ENCODE assay signal across 20 cellular contexts in the genomic region with DNA sequence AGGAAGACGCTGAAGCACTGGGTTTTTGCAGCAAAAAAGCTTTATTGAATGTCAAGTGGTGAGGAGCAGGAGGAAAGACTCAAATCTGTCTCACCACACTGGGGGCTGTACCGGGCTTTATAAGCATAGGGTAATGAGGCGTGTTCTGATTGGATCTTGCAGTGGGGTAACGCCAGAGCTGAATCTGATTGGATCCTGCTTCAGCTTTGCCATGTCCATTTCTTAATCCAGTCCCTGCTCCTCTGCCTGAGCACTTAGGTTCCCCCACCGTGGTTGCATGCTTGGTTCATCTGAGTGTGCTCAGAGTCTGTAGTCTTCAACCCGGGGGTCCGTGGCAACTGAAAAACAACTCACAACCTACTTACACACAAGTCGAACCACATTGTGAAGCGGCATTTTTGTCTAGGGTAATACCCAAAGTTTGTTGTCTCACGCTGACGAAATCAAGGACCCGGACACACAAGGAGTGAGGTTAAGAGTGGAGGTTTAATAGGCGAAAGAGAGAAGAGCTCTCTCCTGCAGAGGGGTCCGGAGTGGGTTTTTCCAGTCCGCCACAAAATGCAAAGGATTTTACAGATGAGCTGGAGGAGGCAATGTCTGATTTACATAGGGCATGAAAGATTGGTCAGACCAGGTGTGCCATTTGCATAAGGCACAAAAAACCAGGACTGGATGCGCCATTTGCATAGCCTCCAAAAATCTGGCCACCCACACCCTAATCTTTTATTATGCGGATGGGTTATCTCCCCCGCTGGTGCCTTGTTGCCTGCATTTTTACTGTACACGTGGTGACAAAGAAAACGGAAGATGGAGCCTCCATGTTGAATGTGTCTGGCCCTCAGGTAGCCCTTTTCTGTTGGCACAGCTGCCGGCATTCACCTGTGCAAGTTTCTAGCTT.
"Had no signal": no experiment of that assay in that cellular context is flagged by ENCODE, and none has a peak within 500 bp of the region (broad histone marks: within the 10 kb centered on the region; RNA-seq: fewer than 3 reads in every experiment).

No MANE protein-coding gene starts in this region.

- H3K27ac Mint-ChIP-seq: activated CD4-positive, alpha-beta T cell treated with anti-CD3 and anti-CD28 coated beads for 36 hours; activated naive CD8-positive, alpha-beta T cell treated with anti-CD3 and anti-CD28 coated beads for 36 hours; activated T-helper 1 cell treated with anti-CD3 and anti-CD28 coated beads, Interleukin-12 subunit alpha, Interleukin-12 subunit beta, Interleukin-2, Interleukin-4 antibody, amounts not matched to agents 30 ng/mL and 10 ng/mL and 1 ng/mL, durations not matched to agents 14 hours and 24 hours and 36 hours; naive B cell; stimulated activated memory B cell treated with anti-CD40 and anti-IgM and Interleukin-4, amounts not matched to agents 10 μg/mL and 1 μg/mL and 100 μg/mL, for 72 hours; T-helper 1 cell treated with Interleukin-12 subunit alpha and Interleukin-12 subunit beta and Interleukin-4 antibody, amounts not matched to agents 30 μg/mL and 1 μg/mL, for 36 hours had no signal

- H3K27ac ChIP-seq: body of pancreas, colonic mucosa, esophagus muscularis mucosa, neutrophil, transverse colon, vagina, WERI-Rb-1 had no signal

- H3K27me3 Mint-ChIP-seq: activated CD4-positive, alpha-beta T cell treated with anti-CD3 and anti-CD28 coated beads for 36 hours; activated naive CD8-positive, alpha-beta T cell treated with anti-CD3 and anti-CD28 coated beads for 36 hours had no signal

- H3K36me3 ChIP-seq: colonic mucosa, esophagus muscularis mucosa, neutrophil, transverse colon, vagina, WERI-Rb-1 had no signal

- H3K36me3 Mint-ChIP-seq: activated naive CD8-positive, alpha-beta T cell treated with anti-CD3 and anti-CD28 coated beads for 36 hours; naive B cell; stimulated activated memory B cell treated with anti-CD40 and anti-IgM and Interleukin-4, amounts not matched to agents 10 μg/mL and 1 μg/mL and 100 μg/mL, for 72 hours had no signal

- H3K4me3 ChIP-seq: body of pancreas, colonic mucosa, esophagus muscularis mucosa, transverse colon, vagina had no signal

- H3K9me3 ChIP-seq: body of pancreas, colonic mucosa, esophagus muscularis mucosa, neutrophil, transverse colon, vagina had no signal

- H3K4me1 Mint-ChIP-seq: activated CD4-positive, alpha-beta T cell treated with anti-CD3 and anti-CD28 coated beads for 36 hours; activated naive CD8-positive, alpha-beta T cell treated with anti-CD3 and anti-CD28 coated beads for 36 hours had no signal

- H3K9me3 Mint-ChIP-seq: activated naive CD8-positive, alpha-beta T cell treated with anti-CD3 and anti-CD28 coated beads for 36 hours; activated T-helper 1 cell treated with anti-CD3 and anti-CD28 coated beads, Interleukin-12 subunit alpha, Interleukin-12 subunit beta, Interleukin-2, Interleukin-4 antibody, amounts not matched to agents 30 ng/mL and 10 ng/mL and 1 ng/mL, durations not matched to agents 14 hours and 24 hours and 36 hours; stimulated activated memory B cell treated with anti-CD40 and anti-IgM and Interleukin-4, amounts not matched to agents 10 μg/mL and 1 μg/mL and 100 μg/mL, for 72 hours; T-helper 1 cell treated with Interleukin-12 subunit alpha and Interleukin-12 subunit beta and Interleukin-4 antibody, amounts not matched to agents 30 μg/mL and 1 μg/mL, for 36 hours had no signal

- H3K4me1 ChIP-seq: body of pancreas, colonic mucosa, esophagus muscularis mucosa, transverse colon, vagina had no signal

- ATAC-seq: activated CD4-positive, alpha-beta T cell treated with anti-CD3 and anti-CD28 coated beads for 36 hours; body of pancreas; left colon; stimulated activated memory B cell treated with anti-CD40 and anti-IgM and Interleukin-4, amounts not matched to agents 10 μg/mL and 1 μg/mL and 100 μg/mL, for 72 hours had no signal

- DNase-seq: activated CD4-positive, alpha-beta T cell treated with anti-CD3 and anti-CD28 coated beads for 36 hours; activated CD8-positive, alpha-beta memory T cell treated with anti-CD3 and anti-CD28 coated beads, Interleukin-2, amount 50 U/mL, for 48 hours; activated naive CD8-positive, alpha-beta T cell treated with anti-CD3 and anti-CD28 coated beads for 36 hours; amygdala; body of pancreas; central memory CD4-positive, alpha-beta T cell; colonic mucosa; effector CD4-positive, alpha-beta T cell; hippocampal formation; left colon; naive B cell; stimulated activated CD4-positive, alpha-beta T cell treated with anti-CD3 and anti-CD28 coated beads, Interleukin-2, amount 100 ng/mL, for 48 hours; transverse colon; WERI-Rb-1 had no signal

- H3K27me3 ChIP-seq: body of pancreas, colonic mucosa, esophagus muscularis mucosa, neutrophil, transverse colon, vagina had no signal

- H3K4me3 Mint-ChIP-seq: activated CD4-positive, alpha-beta T cell treated with anti-CD3 and anti-CD28 coated beads for 36 hours; activated naive CD8-positive, alpha-beta T cell treated with anti-CD3 and anti-CD28 coated beads for 36 hours; activated T-helper 1 cell treated with anti-CD3 and anti-CD28 coated beads, Interleukin-12 subunit alpha, Interleukin-12 subunit beta, Interleukin-2, Interleukin-4 antibody, amounts not matched to agents 30 ng/mL and 10 ng/mL and 1 ng/mL, durations not matched to agents 14 hours and 24 hours and 36 hours; naive B cell; stimulated activated memory B cell treated with anti-CD40 and anti-IgM and Interleukin-4, amounts not matched to agents 10 μg/mL and 1 μg/mL and 100 μg/mL, for 72 hours; T-helper 1 cell treated with Interleukin-12 subunit alpha and Interleukin-12 subunit beta and Interleukin-4 antibody, amounts not matched to agents 30 μg/mL and 1 μg/mL, for 36 hours had no signal
